In the genomic region with DNA sequence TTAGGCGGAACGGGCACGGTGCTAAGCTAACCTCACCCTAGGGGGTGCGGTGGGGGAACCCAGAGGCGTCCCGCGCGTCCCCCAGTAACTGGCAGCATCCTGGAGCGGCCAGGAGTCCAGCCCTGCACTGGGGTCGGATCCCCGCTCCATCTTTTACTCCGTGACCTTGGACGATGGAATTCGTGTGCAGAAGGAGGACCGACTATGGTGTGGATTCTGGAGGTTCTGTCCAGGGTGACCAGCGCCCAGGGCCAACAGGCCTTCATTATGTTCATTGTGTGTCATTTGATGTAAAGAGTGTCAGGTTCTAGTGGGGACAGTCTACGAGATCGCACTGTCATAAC, we compare ENCODE assay signal across 1 cellular context.
TF ChIP-seq lines count a peak whose summit lies in the region.

No MANE protein-coding gene starts in this region.

TF ChIP-seq in liver, 16 proteins besides CTCF, POLR2A, EP300 and RAD21 (continued from another document):
- TF ChIP-seq, protein P1, sequence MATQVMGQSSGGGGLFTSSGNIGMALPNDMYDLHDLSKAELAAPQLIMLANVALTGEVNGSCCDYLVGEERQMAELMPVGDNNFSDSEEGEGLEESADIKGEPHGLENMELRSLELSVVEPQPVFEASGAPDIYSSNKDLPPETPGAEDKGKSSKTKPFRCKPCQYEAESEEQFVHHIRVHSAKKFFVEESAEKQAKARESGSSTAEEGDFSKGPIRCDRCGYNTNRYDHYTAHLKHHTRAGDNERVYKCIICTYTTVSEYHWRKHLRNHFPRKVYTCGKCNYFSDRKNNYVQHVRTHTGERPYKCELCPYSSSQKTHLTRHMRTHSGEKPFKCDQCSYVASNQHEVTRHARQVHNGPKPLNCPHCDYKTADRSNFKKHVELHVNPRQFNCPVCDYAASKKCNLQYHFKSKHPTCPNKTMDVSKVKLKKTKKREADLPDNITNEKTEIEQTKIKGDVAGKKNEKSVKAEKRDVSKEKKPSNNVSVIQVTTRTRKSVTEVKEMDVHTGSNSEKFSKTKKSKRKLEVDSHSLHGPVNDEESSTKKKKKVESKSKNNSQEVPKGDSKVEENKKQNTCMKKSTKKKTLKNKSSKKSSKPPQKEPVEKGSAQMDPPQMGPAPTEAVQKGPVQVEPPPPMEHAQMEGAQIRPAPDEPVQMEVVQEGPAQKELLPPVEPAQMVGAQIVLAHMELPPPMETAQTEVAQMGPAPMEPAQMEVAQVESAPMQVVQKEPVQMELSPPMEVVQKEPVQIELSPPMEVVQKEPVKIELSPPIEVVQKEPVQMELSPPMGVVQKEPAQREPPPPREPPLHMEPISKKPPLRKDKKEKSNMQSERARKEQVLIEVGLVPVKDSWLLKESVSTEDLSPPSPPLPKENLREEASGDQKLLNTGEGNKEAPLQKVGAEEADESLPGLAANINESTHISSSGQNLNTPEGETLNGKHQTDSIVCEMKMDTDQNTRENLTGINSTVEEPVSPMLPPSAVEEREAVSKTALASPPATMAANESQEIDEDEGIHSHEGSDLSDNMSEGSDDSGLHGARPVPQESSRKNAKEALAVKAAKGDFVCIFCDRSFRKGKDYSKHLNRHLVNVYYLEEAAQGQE (IDR thresholded peaks at IDR 0.05): no peak
- TF ChIP-seq, protein P2, sequence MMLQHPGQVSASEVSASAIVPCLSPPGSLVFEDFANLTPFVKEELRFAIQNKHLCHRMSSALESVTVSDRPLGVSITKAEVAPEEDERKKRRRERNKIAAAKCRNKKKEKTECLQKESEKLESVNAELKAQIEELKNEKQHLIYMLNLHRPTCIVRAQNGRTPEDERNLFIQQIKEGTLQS (IDR thresholded peaks at IDR 0.05): no peak
- TF ChIP-seq FOXA2 (IDR thresholded peaks at IDR 0.05) (no peak), JUND (IDR thresholded peaks at IDR 0.05) (no peak)
